In genomic region chr6:81612136-81612535, GRCh38 we compare ENCODE assay signal across 20 cellular contexts.
A peak's percentile ranks its signal among the peaks of the same experiment; 100 is the strongest.
DNase-seq lines count a peak whose midpoint lies in the region; ATAC-seq and TF ChIP-seq lines count a peak whose summit lies in the region.
"Had no signal": no experiment of that assay in that cellular context is flagged by ENCODE, and none has a peak within 500 bp of the region (broad histone marks: within the 10 kb centered on the region; RNA-seq: fewer than 3 reads in every experiment).

No MANE protein-coding gene starts in this region.

- peak overlapping the region; percentile 12; the same call in 1 of the 2 replicates for H3K27ac ChIP-seq in SJCRH30
- no peak overlapping the region for H3K27ac ChIP-seq in foreskin keratinocyte
- H3K27ac ChIP-seq: BLaER1 had no signal

- no peak for TF ChIP-seq CTCF in foreskin keratinocyte (conservative IDR thresholded peaks at IDR 0.05)

- H3K4me3 ChIP-seq in SJCRH30 = no peak overlapping the region
- H3K4me3 ChIP-seq: BLaER1 had no signal

- H3K27me3 ChIP-seq in SJCRH30 (no peaks in the 10 kb centered on the region), foreskin keratinocyte (no peaks in the 10 kb centered on the region)
- H3K27me3 ChIP-seq: BLaER1 had no signal

- H3K4me1 ChIP-seq in SJCRH30 (peaks cover 53% of the 10 kb centered on the region), foreskin keratinocyte (peaks cover 12% of the 10 kb centered on the region)

- no peaks in the 10 kb centered on the region for H3K9me3 ChIP-seq in SJCRH30 (replicated peaks)
- H3K9me3 ChIP-seq: BLaER1 had no signal

- H3K36me3 ChIP-seq in SJCRH30 = no peaks in the 10 kb centered on the region
- H3K36me3 ChIP-seq: BLaER1 had no signal

- peak; percentile 19 for ATAC-seq in foreskin keratinocyte
- ATAC-seq in GM21825 (IDR thresholded peaks at IDR 0.05; ENCODE audit: unreplicated experiment) = no peak
- no peak for ATAC-seq in GM19395 (IDR thresholded peaks at IDR 0.05; ENCODE audit: unreplicated experiment)
- ATAC-seq: CD8-positive, alpha-beta T cell; HCT116; HepG2 had no signal

- DNase-seq in EL (peak; percentile 21), LHCN-M2 (ENCODE audit: low read depth) (peak; percentile 32), SJCRH30 (peak in 1 of 2 experiments; percentile 39), foreskin keratinocyte (no peak), kidney glomerular epithelial cell (lab: John Stamatoyannopoulos, UW) (no peak), CD1c-positive myeloid dendritic cell (ENCODE audit: extremely low spot score) (no peak)
- DNase-seq: 8988T; CD8-positive, alpha-beta T cell; DMS 273 treated with DMSO at 0.1 percent for 48 hours; DMS53; DND-41; GF-D8; GOT3; H7; KBM-7 had no signal

Comparison
In these comparisons a context has a peak if more than half of its experiments do, and no peak if none do; other contexts are left out.
1. DNase-seq: peak in EL (single experiment) and LHCN-M2 (single experiment); none in foreskin keratinocyte (0 of 2), kidney glomerular epithelial cell (single experiment) and CD1c-positive myeloid dendritic cell (single experiment).